ENCODE assay signal across 1 cellular context in genomic region chr2:229921101-229921891, GRCh38.
A peak's percentile ranks its signal among the peaks of the same experiment; 100 is the strongest.
TF ChIP-seq lines count a peak whose summit lies in the region.

No MANE protein-coding gene starts in this region.

TF ChIP-seq in HepG2, 621 proteins besides CTCF, POLR2A, EP300 and RAD21 (continued from another document and continues in another):
- TF ChIP-seq ZNF768 (CRISPR knock-in tag; IDR thresholded peaks at IDR 0.05) (no peak), ZFP90 (CRISPR knock-in tag; IDR thresholded peaks at IDR 0.05; ENCODE audit: borderline replicate concordance) (no peak), ZFP37 (CRISPR knock-in tag; IDR thresholded peaks at IDR 0.05; ENCODE audit: borderline replicate concordance) (peak; percentile 63), PHF5A (CRISPR knock-in tag; IDR thresholded peaks at IDR 0.05; ENCODE audit: low read depth, unreplicated experiment) (peak; percentile 18), TBL1XR1 (IDR thresholded peaks at IDR 0.05; ENCODE audit: borderline replicate concordance, low read length, partially characterized antibody) (no peak), ZNF747 (CRISPR knock-in tag; IDR thresholded peaks at IDR 0.05; ENCODE audit: borderline replicate concordance) (no peak), ZC3H4 (CRISPR knock-in tag; IDR thresholded peaks at IDR 0.05; ENCODE audit: borderline replicate concordance) (no peak), REPIN1 (CRISPR knock-in tag; IDR thresholded peaks at IDR 0.05; ENCODE audit: borderline replicate concordance, low read depth) (peak; percentile 66; the same call in 1 of the 2 replicates), NR2F2 (IDR thresholded peaks at IDR 0.05; ENCODE audit: borderline replicate concordance, low read depth) (no peak), RBM39 (IDR thresholded peaks at IDR 0.05; ENCODE audit: low read depth, low read length, poor library complexity, severe bottlenecking) (peak; percentile 10), HOXA7 (CRISPR knock-in tag; IDR thresholded peaks at IDR 0.05) (no peak), PRDM10 (CRISPR knock-in tag; IDR thresholded peaks at IDR 0.05; ENCODE audit: low read depth) (no peak), TARDBP (CRISPR knock-in tag; IDR thresholded peaks at IDR 0.05) (peak; percentile 74; the same call in 1 of the 2 replicates), GPN1 (CRISPR knock-in tag; IDR thresholded peaks at IDR 0.05; ENCODE audit: borderline replicate concordance) (no peak), WIZ (CRISPR knock-in tag; IDR thresholded peaks at IDR 0.05) (no peak), HOMEZ (CRISPR knock-in tag; IDR thresholded peaks at IDR 0.05; ENCODE audit: low read depth) (peak; percentile 91; the same call in 1 of the 2 replicates), SMARCE1 (IDR thresholded peaks at IDR 0.05; ENCODE audit: borderline replicate concordance) (no peak), ZNF331 (CRISPR knock-in tag; IDR thresholded peaks at IDR 0.05) (no peak; the same call in 1 of the 2 replicates), ZBTB33 (CRISPR knock-in tag; IDR thresholded peaks at IDR 0.05) (no peak), CREB1 (IDR thresholded peaks at IDR 0.05) (no peak), CREB1 (CRISPR knock-in tag; IDR thresholded peaks at IDR 0.05) (peak; percentile 56; the same call in 1 of the 2 replicates), CEBPB (IDR thresholded peaks at IDR 0.05; ENCODE audit: borderline replicate concordance, low read depth, low read length) (peak; percentile 11; the same call in 1 of the 2 replicates), BATF2 (CRISPR knock-in tag; IDR thresholded peaks at IDR 0.05) (no peak), THRA (CRISPR knock-in tag; IDR thresholded peaks at IDR 0.05; ENCODE audit: borderline replicate concordance) (0 out of 2 replicates have a peak, but pooled peaks have one; percentile 13), PAX8 (CRISPR knock-in tag; IDR thresholded peaks at IDR 0.05; ENCODE audit: borderline replicate concordance) (0 out of 2 replicates have a peak, but pooled peaks have one; percentile 43), AKAP8 (CRISPR knock-in tag; IDR thresholded peaks at IDR 0.05) (no peak), ZNF549 (CRISPR knock-in tag; IDR thresholded peaks at IDR 0.05) (no peak), TRIM22 (IDR thresholded peaks at IDR 0.05) (no peak), PAF1 (CRISPR knock-in tag; IDR thresholded peaks at IDR 0.05) (no peak), TBX2 (CRISPR knock-in tag; IDR thresholded peaks at IDR 0.05; ENCODE audit: borderline replicate concordance) (peak; percentile 68; the same call in 1 of the 2 replicates), CBX2 (IDR thresholded peaks at IDR 0.05; ENCODE audit: low read depth, low read length) (no peak), CBX2 (CRISPR knock-in tag; IDR thresholded peaks at IDR 0.05; ENCODE audit: low read depth) (no peak), FOXK1 (CRISPR knock-in tag; IDR thresholded peaks at IDR 0.05; ENCODE audit: borderline replicate concordance, low read depth) (peak; percentile 81; the same call in 1 of the 2 replicates), YEATS2 (CRISPR knock-in tag; IDR thresholded peaks at IDR 0.05; ENCODE audit: borderline replicate concordance) (peak; percentile 78), ZNF136 (CRISPR knock-in tag; IDR thresholded peaks at IDR 0.05; ENCODE audit: low read depth) (no peak), ZFP82 (CRISPR knock-in tag; IDR thresholded peaks at IDR 0.05; ENCODE audit: borderline replicate concordance) (no peak), ZNF597 (CRISPR knock-in tag; IDR thresholded peaks at IDR 0.05) (no peak), SNRNP70 (IDR thresholded peaks at IDR 0.05; ENCODE audit: low read depth, low read length) (no peak), ZBTB3 (CRISPR knock-in tag; IDR thresholded peaks at IDR 0.05; ENCODE audit: borderline replicate concordance, low read depth) (peak; percentile 86; the same call in 1 of the 2 replicates), SETDB1 (CRISPR knock-in tag; IDR thresholded peaks at IDR 0.05; ENCODE audit: borderline replicate concordance) (no peak), ZNF883 (CRISPR knock-in tag; IDR thresholded peaks at IDR 0.05; ENCODE audit: not compliant biosample characterization) (no peak), DNMT3B (CRISPR knock-in tag; conservative IDR thresholded peaks at IDR 0.05) (0 out of 2 replicates have a peak, but pooled peaks have one; percentile 67), ISL2 (CRISPR knock-in tag; IDR thresholded peaks at IDR 0.05) (no peak), HMGXB3 (CRISPR knock-in tag; IDR thresholded peaks at IDR 0.05; ENCODE audit: borderline replicate concordance) (no peak), RFXAP (CRISPR knock-in tag; IDR thresholded peaks at IDR 0.05; ENCODE audit: borderline replicate concordance) (peak; percentile 52; the same call in 1 of the 2 replicates), SMYD3 (CRISPR knock-in tag; IDR thresholded peaks at IDR 0.05) (no peak; the same call in 1 of the 2 replicates), AGO1 (IDR thresholded peaks at IDR 0.05; ENCODE audit: low read depth, low read length, poor library complexity, severe bottlenecking) (no peak), ZNF101 (CRISPR knock-in tag; IDR thresholded peaks at IDR 0.05; ENCODE audit: borderline replicate concordance, low read depth) (no peak), NFIB (CRISPR knock-in tag; IDR thresholded peaks at IDR 0.05; ENCODE audit: borderline replicate concordance) (no peak), TBX3 (IDR thresholded peaks at IDR 0.05; ENCODE audit: borderline replicate concordance) (peak; percentile 35; the same call in 1 of the 2 replicates), RAD51 (IDR thresholded peaks at IDR 0.05; ENCODE audit: borderline replicate concordance) (no peak)
